Comparison of ENCODE assay signal across 1 cellular context in the genomic region with DNA sequence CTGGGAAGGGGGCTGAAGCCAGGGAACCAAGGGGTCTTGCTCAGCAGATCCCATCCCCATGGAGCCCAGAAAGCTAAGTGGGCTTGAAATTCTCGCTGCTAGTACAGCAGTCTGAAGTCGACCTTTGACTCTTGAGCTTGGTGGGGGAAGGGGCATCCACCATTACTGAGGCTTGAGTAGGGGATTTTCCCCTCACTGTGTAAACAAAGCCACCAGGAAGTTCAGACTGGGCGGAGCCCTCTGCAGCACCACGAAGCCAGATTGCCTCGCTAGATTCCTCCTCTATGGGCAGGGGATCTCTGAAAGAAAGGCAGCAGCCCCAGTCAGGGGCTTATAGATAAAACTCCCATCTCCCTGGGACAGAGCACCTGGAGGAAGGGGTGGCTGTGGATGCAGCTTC.
TF ChIP-seq lines count a peak whose summit lies in the region.
"Not testable (repeated sequence)": the region's sequence is repeated elsewhere in the genome, so short reads cannot be mapped to it uniquely, and the experiment has no call there.

No MANE protein-coding gene starts in this region.

TF ChIP-seq in HepG2, 621 proteins besides CTCF, POLR2A, EP300 and RAD21 (continued from another document):
- peak; percentile 10; the same call in 1 of the 2 replicates for TF ChIP-seq BCL6 (CRISPR knock-in tag; IDR thresholded peaks at IDR 0.05)
- peak; percentile 60 for TF ChIP-seq HNF4G (IDR thresholded peaks at IDR 0.05; ENCODE audit: borderline replicate concordance, low read depth, low read length)
- TF ChIP-seq HNF4G (CRISPR knock-in tag; IDR thresholded peaks at IDR 0.05; ENCODE audit: borderline replicate concordance, low read depth); FOXA1 (IDR thresholded peaks at IDR 0.05): not testable (repeated sequence)
- TF ChIP-seq FOXA1 (CRISPR knock-in tag; IDR thresholded peaks at IDR 0.05) = peak; percentile 64
- TF ChIP-seq ZNF292 (CRISPR knock-in tag; IDR thresholded peaks at IDR 0.05; ENCODE audit: borderline replicate concordance, low read depth) = peak; percentile 42; the same call in 1 of the 2 replicates
- peak; percentile 40; the same call in 1 of the 2 replicates for TF ChIP-seq ZNF644 (CRISPR knock-in tag; IDR thresholded peaks at IDR 0.05; ENCODE audit: low read depth)
- TF ChIP-seq NR2F6 (IDR thresholded peaks at IDR 0.05) = 0 out of 2 replicates have a peak, but pooled peaks have one; percentile 25
- TF ChIP-seq NR2F6 (CRISPR knock-in tag; IDR thresholded peaks at IDR 0.05) = 0 out of 2 replicates have a peak, but pooled peaks have one; percentile 41
- peak; percentile 35; the same call in 1 of the 2 replicates for TF ChIP-seq ELF1 (CRISPR knock-in tag; IDR thresholded peaks at IDR 0.05)
